8 cellular contexts compared by ENCODE assay signal in genomic region chr7:106057962-106058901, GRCh38. TPM values are rescaled to one million over a fixed set of nuclear protein-coding genes. Genes with fewer than 3 reads are reported as not detected.
A peak's percentile ranks its signal among the peaks of the same experiment; 100 is the strongest.
DNase-seq lines count a peak whose midpoint lies in the region; ATAC-seq and TF ChIP-seq lines count a peak whose summit lies in the region.

No MANE protein-coding gene starts in this region.

- CTCF ChIA-PET in OCI-LY7 (lab: Charles Lee; ENCODE audit: unreplicated experiment), result interaction anchor here (0.8 to 5.1 kb wide), 4 partner anchors 14 to 120 kb away, joined by 3 to 52 read pairs (median 25); no protein-coding TSS in a partner anchor

- no peak for DNase-seq in left cardiac atrium
- no peak for DNase-seq in right atrium auricular region (ENCODE audit: low spot score)
- DNase-seq in OCI-LY7 (ENCODE audit: low spot score), result peak; percentile 98
- DNase-seq in germinal center (ENCODE audit: low spot score), result peak; percentile 87
- DNase-seq in stomach, result peak; percentile 94
- DNase-seq in activated CD4-positive, alpha-beta T cell treated with anti-CD3 and anti-CD28 coated beads for 1 hour, result no peak
- no peak for DNase-seq in hepatocyte (ENCODE audit: low spot score)

- H3K4me1 ChIP-seq in right atrium auricular region, result peaks cover 0 to 4% of the 10 kb centered on the region in 2 donors
- H3K4me1 ChIP-seq in OCI-LY7 (ENCODE audit: insufficient read depth, low read length, poor library complexity, severe bottlenecking), result peaks cover 91% of the 10 kb centered on the region
- H3K4me1 ChIP-seq in stomach, result peaks cover 26 to 40% (median 34%) of the 10 kb centered on the region in 4 donors
- H3K4me1 ChIP-seq in hepatocyte (ENCODE audit: insufficient read depth), result peaks cover 3% of the 10 kb centered on the region

- H3K4me3 ChIP-seq in right atrium auricular region (no peak overlapping the region), OCI-LY7 (ENCODE audit: low read depth, low read length, poor library complexity, severe bottlenecking) (peak overlapping the region; percentile 52), stomach (no peak overlapping the region), hepatocyte (no peak overlapping the region)

- H4K20me1 ChIP-seq in OCI-LY7 (ENCODE audit: insufficient read depth, low read length), result no peaks in the 10 kb centered on the region
- H4K20me1 ChIP-seq in hepatocyte (ENCODE audit: insufficient read depth, poor library complexity, severe bottlenecking), result no peaks in the 10 kb centered on the region

- TF ChIP-seq EP300 in stomach (IDR thresholded peaks at IDR 0.05), result no peak

- H3K9me3 ChIP-seq in right atrium auricular region, result no peaks in the 10 kb centered on the region
- peaks cover 8% of the 10 kb centered on the region for H3K9me3 ChIP-seq in OCI-LY7 (ENCODE audit: low read length)
- H3K9me3 ChIP-seq in stomach, result no peaks in the 10 kb centered on the region
- no peaks in the 10 kb centered on the region for H3K9me3 ChIP-seq in hepatocyte (ENCODE audit: low read depth)

- TSS peak; percentile 93 for BruUV-seq in OCI-LY7 (replicated peaks; lab: Mats Ljungman, UMichigan)

- POLR2A ChIA-PET in OCI-LY7 (lab: Charles Lee), result interaction anchor here (0.6 to 10.0 kb wide), 12 partner anchors 14 to 95 kb away, joined by 3 to 308 read pairs (median 6); partner anchors contain the start of gene SYPL1

- intact Hi-C loops in left cardiac atrium (cut with DNase I) (loop anchor here (1.0 to 2.0 kb wide), 2 partner anchors 96 to 97 kb away; no protein-coding TSS in a partner anchor), OCI-LY7 (cut with micrococcal nuclease; ENCODE audit: unreplicated experiment) (loop anchor here (1.0 to 10.0 kb wide), 8 partner anchors 13 to 1116 kb away; partner anchors contain the start of gene PIK3CG), stomach (cut with DNase I; ENCODE audit: low total_unique reads) (loop anchor here (5.0 kb wide), 1 partner anchor 94 kb away; no protein-coding TSS in a partner anchor)

- TF ChIP-seq CTCF in right atrium auricular region (IDR thresholded peaks at IDR 0.05) (no peak), OCI-LY7 (conservative IDR thresholded peaks at IDR 0.05; ENCODE audit: low read length) (0 out of 2 replicates have a peak, but pooled peaks have one; percentile 0), stomach (IDR thresholded peaks at IDR 0.05) (no peak), hepatocyte (IDR thresholded peaks at IDR 0.05; ENCODE audit: poor library complexity) (no peak)

- H3K9me2 ChIP-seq in OCI-LY7 (ENCODE audit: insufficient read depth, low read length) (no peaks in the 10 kb centered on the region), hepatocyte (replicated peaks; ENCODE audit: insufficient read depth) (no peaks in the 10 kb centered on the region)

- H3K4me2 ChIP-seq in OCI-LY7 (ENCODE audit: low read length) (peak overlapping the region; percentile 80), hepatocyte (no peak overlapping the region)

- no peaks in the 10 kb centered on the region for H3K79me2 ChIP-seq in OCI-LY7 (ENCODE audit: insufficient read depth, low read depth, low read length)
- no peaks in the 10 kb centered on the region for H3K79me2 ChIP-seq in hepatocyte

- no peak for TF ChIP-seq POLR2A in stomach (IDR thresholded peaks at IDR 0.05)

- WGBS in stomach, 5 donors, result 37 to 55% (median 40%) methylated on average over 14 to 19 of the region's 19 CpGs
- WGBS in hepatocyte (ENCODE audit: low lambda C conversion rate, missing lambda C conversion rate), result 73% methylated on average over 19 of the region's 19 CpGs

- no peak overlapping the region for H2AFZ ChIP-seq in OCI-LY7 (ENCODE audit: low read length)
- no peak overlapping the region for H2AFZ ChIP-seq in hepatocyte

- no peak overlapping the region for H3K27ac ChIP-seq in right atrium auricular region
- peak overlapping the region; percentile 98 for H3K27ac ChIP-seq in OCI-LY7 (ENCODE audit: low read depth, low read length, poor library complexity, severe bottlenecking)
- H3K27ac ChIP-seq in stomach, result peak overlapping the region; percentile 56 to 77 (median 71)
- no peak overlapping the region for H3K27ac ChIP-seq in hepatocyte

- H3K27me3 ChIP-seq in right atrium auricular region (no peaks in the 10 kb centered on the region), stomach (no peaks in the 10 kb centered on the region), hepatocyte (peaks cover 2% of the 10 kb centered on the region)

- H3K36me3 ChIP-seq in right atrium auricular region (no peaks in the 10 kb centered on the region), OCI-LY7 (ENCODE audit: insufficient read depth, low read length) (peaks cover 6% of the 10 kb centered on the region; the same call in 1 of the 2 replicates), stomach (no peaks in the 10 kb centered on the region), hepatocyte (replicated peaks; ENCODE audit: insufficient read depth, low read depth) (no peaks in the 10 kb centered on the region)

- ATAC-seq in left cardiac atrium, result peak; percentile 53 to 64
- ATAC-seq in HG02981 (IDR thresholded peaks at IDR 0.05; ENCODE audit: unreplicated experiment), result peak; percentile 57

RNA-seq across cellular contexts. Expression of gene SYPL1, which starts 53.9 kb away (rescaled TPM):
- total RNA-seq in left cardiac atrium (10 to 100 TPM; 71.9 to 87.1 TPM), right atrium auricular region (10 to 100 TPM; 68.5 to 89.1 TPM), OCI-LY7 (2022) (112 and 118 TPM in 2 replicates), stomach (100 to 1,000 TPM in 3 of 5 donors, 10 to 100 TPM in 1, 1 to 10 TPM in 1; 5.2 to 157 (median 103) TPM), hepatocyte (94.2 and 103 TPM in 2 replicates)
- total RNA-seq in OCI-LY7 (2014; rRNA removed; shearing (Covaris generic)), result 30.4 and 34.1 TPM in 2 replicates
- polyA plus RNA-seq in stomach (10 to 100 TPM; 42.2 to 80.0 (median 49.9) TPM), hepatocyte (96.9 and 110 TPM in 2 replicates)

Comparison
In these comparisons a context has a peak if more than half of its experiments do, and no peak if none do; other contexts are left out.
1. DNase-seq: peak in OCI-LY7 (single experiment), germinal center (single experiment) and stomach (single experiment); none in left cardiac atrium (single experiment), right atrium auricular region (single experiment), activated CD4-positive, alpha-beta T cell treated with anti-CD3 and anti-CD28 coated beads for 1 hour (single experiment) and hepatocyte (single experiment).
2. H3K27ac ChIP-seq: peak in OCI-LY7 (single experiment) and stomach (5 of 5); none in right atrium auricular region (0 of 2) and hepatocyte (single experiment).